1 cellular context compared by ENCODE assay signal in genomic region chr16:14024300-14024699, GRCh38.
TF ChIP-seq lines count a peak whose summit lies in the region.

No MANE protein-coding gene starts in this region.

TF ChIP-seq in liver, 16 proteins besides CTCF, POLR2A, EP300 and RAD21 (continued from another document):
- no peak for TF ChIP-seq REST (IDR thresholded peaks at IDR 0.05)
- no peak for TF ChIP-seq MAX (IDR thresholded peaks at IDR 0.05)
- no peak for TF ChIP-seq TAF1 (conservative IDR thresholded peaks at IDR 0.05)
- no peak for TF ChIP-seq YY1 (IDR thresholded peaks at IDR 0.05)
- TF ChIP-seq JUND (IDR thresholded peaks at IDR 0.05), result no peak
- no peak for TF ChIP-seq HNF4A (conservative IDR thresholded peaks at IDR 0.05)
- no peak for TF ChIP-seq FOXA2 (IDR thresholded peaks at IDR 0.05)
- no peak for TF ChIP-seq NR2F2 (IDR thresholded peaks at IDR 0.05)
- no peak for TF ChIP-seq RXRA (IDR thresholded peaks at IDR 0.05)
- TF ChIP-seq SP1 (IDR thresholded peaks at IDR 0.05), result no peak
- TF ChIP-seq ATF3 (IDR thresholded peaks at IDR 0.05), result no peak
- TF ChIP-seq GABPA (IDR thresholded peaks at IDR 0.05 in 1 of 2, conservative IDR thresholded peaks at IDR 0.05 in 1 of 2), result no peak
- TF ChIP-seq FOXA1 (IDR thresholded peaks at IDR 0.05), result no peak
- TF ChIP-seq EGR1 (IDR thresholded peaks at IDR 0.05; ENCODE audit: low read depth in 2 of 2), result no peak
